ENCODE assay signal across 8 cellular contexts in the genomic region with DNA sequence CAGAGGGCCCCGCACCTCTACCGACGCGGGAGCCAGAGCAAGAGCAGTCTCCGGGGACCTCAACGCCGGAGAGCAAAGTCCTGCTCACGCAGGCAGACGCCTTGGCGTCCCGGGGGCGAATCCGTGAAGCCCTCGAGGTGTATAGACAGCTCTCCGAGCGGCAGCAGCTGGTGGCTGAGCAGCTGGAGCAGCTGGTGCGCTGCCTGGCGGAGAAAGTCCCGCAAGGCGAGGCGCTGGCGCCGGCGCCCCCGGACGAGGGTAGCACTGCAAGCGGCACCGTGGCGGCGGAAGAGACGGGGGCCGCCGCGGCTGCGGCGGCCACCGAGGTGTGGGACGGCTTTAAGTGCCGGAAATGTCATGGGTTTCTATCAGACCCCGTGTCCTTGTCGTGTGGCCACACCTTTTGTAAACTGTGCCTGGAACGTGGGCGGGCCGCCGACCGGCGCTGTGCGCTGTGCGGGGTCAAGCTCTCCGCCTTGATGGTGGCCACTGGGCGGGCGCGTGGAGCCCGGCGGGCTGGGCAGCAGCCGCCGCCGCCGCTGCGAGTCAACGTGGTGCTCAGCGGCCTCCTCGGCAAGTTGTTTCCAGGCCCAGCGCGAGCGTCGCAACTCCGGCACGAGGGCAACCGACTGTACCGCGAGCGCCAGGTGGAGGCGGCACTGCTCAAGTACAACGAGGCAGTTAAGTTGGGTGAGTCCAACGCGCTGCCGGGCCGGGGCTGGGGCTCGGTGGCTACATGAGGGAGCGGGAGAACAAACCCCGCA. TPM values are rescaled to one million over a fixed set of nuclear protein-coding genes. Genes with fewer than 3 reads are reported as not detected.
DNase-seq lines count a peak whose midpoint lies in the region; ATAC-seq, FAIRE-seq and TF ChIP-seq lines count a peak whose summit lies in the region.

No MANE protein-coding gene starts in this region.

- peaks cover 21% of the 10 kb centered on the region for H3K4me1 ChIP-seq in BLaER1
- peaks cover 0 to 22% (median 5%) of the 10 kb centered on the region in 3 donors for H3K4me1 ChIP-seq in gastroesophageal sphincter
- H3K4me1 ChIP-seq in parathyroid adenoma, result no peaks in the 10 kb centered on the region

- H3K4me3 ChIP-seq in BLaER1, result peak overlapping the region; percentile 77
- H3K4me3 ChIP-seq in gastroesophageal sphincter, result peak overlapping the region; percentile 61 to 69
- peak overlapping the region; percentile 53 for H3K4me3 ChIP-seq in parathyroid adenoma (ENCODE audit: low read depth, low read length)

- H3K27ac ChIP-seq in BLaER1, result peak overlapping the region; percentile 87
- H3K27ac ChIP-seq in gastroesophageal sphincter, result peak overlapping the region; percentile 52 to 90 (median 84)
- H3K27ac ChIP-seq in parathyroid adenoma, result no peak overlapping the region

- WGBS in gastroesophageal sphincter (ENCODE audit: low coverage in 1 of 2), 2 donors, result no CpG with 5 or more reads among the region's 82 CpGs

- TF ChIP-seq CTCF in gastroesophageal sphincter (IDR thresholded peaks at IDR 0.05) (no peak), parathyroid adenoma (IDR thresholded peaks at IDR 0.05) (no peak)

- H4K20me1 ChIP-seq in BLaER1, result peaks cover 19% of the 10 kb centered on the region

- H3K27me3 ChIP-seq in BLaER1 (peaks cover 13% of the 10 kb centered on the region), gastroesophageal sphincter (no peaks in the 10 kb centered on the region), parathyroid adenoma (ENCODE audit: control insufficient read depth, insufficient read depth, low read length) (no peaks in the 10 kb centered on the region)

- peak overlapping the region; percentile 70 for H3K4me2 ChIP-seq in BLaER1
- peak overlapping the region; percentile 68 for H3K4me2 ChIP-seq in parathyroid adenoma (ENCODE audit: low read length)

- H3K9me3 ChIP-seq in BLaER1, result peaks cover 28% of the 10 kb centered on the region
- no peaks in the 10 kb centered on the region for H3K9me3 ChIP-seq in gastroesophageal sphincter
- no peaks in the 10 kb centered on the region for H3K9me3 ChIP-seq in parathyroid adenoma (ENCODE audit: control insufficient read depth, low read length)

- H3K27ac Mint-ChIP-seq in activated T-helper 17 cell treated with anti-CD3 and anti-CD28 coated beads, Interleukin-2, amount 50 U/mL, for 72 hours, result peak overlapping the region; percentile 91

- H3K27me3 Mint-ChIP-seq in activated T-helper 17 cell treated with anti-CD3 and anti-CD28 coated beads, Interleukin-2, amount 50 U/mL, for 72 hours, result peaks cover 5% of the 10 kb centered on the region

- peak overlapping the region; percentile 95 for H3K4me3 Mint-ChIP-seq in activated T-helper 17 cell treated with anti-CD3 and anti-CD28 coated beads, Interleukin-2, amount 50 U/mL, for 72 hours

- H3K9me3 Mint-ChIP-seq in activated T-helper 17 cell treated with anti-CD3 and anti-CD28 coated beads, Interleukin-2, amount 50 U/mL, for 72 hours, result no peaks in the 10 kb centered on the region

- H3K4me1 Mint-ChIP-seq in activated T-helper 17 cell treated with anti-CD3 and anti-CD28 coated beads, Interleukin-2, amount 50 U/mL, for 72 hours, result no peaks in the 10 kb centered on the region

- TF ChIP-seq EP300 in gastroesophageal sphincter (IDR thresholded peaks at IDR 0.05), result no peak

- DNase-seq in NOMO-1 (lab: John Stamatoyannopoulos, UW; ENCODE audit: unreplicated experiment in 2 of 2) (peak; percentile 10 to 28), H54 (ENCODE audit: insufficient read length, low spot score) (no peak)

- peak overlapping the region; percentile 79 for H2AFZ ChIP-seq in parathyroid adenoma

- peaks cover 12% of the 10 kb centered on the region; the same call in 1 of the 2 replicates for H3K36me3 ChIP-seq in BLaER1
- H3K36me3 ChIP-seq in gastroesophageal sphincter, result peaks cover 0 to 12% of the 10 kb centered on the region in 2 donors
- H3K36me3 ChIP-seq in parathyroid adenoma (ENCODE audit: control insufficient read depth, insufficient read depth, low read length), result no peaks in the 10 kb centered on the region

- peaks cover 10% of the 10 kb centered on the region for H3K36me3 Mint-ChIP-seq in activated T-helper 17 cell treated with anti-CD3 and anti-CD28 coated beads, Interleukin-2, amount 50 U/mL, for 72 hours (ENCODE audit: low read depth)

- TF ChIP-seq POLR2A in gastroesophageal sphincter (IDR thresholded peaks at IDR 0.05), result no peak
- no peak for TF ChIP-seq POLR2A in H54 (IDR thresholded peaks at IDR 0.05; ENCODE audit: low read depth, low read length)

- no peaks in the 10 kb centered on the region for H3K79me2 ChIP-seq in parathyroid adenoma

- H3K9ac ChIP-seq in BLaER1 (peak overlapping the region; percentile 85), parathyroid adenoma (no peak overlapping the region)

- no peak for FAIRE-seq in H54 (lab: Jason Lieb, UNC)

- peak; percentile 37 for ATAC-seq in GM21786 (IDR thresholded peaks at IDR 0.05; ENCODE audit: unreplicated experiment)
- ATAC-seq in activated T-helper 17 cell treated with anti-CD3 and anti-CD28 coated beads, Interleukin-2, amount 50 U/mL, for 72 hours (replicated peaks), result peak; percentile 52
- ATAC-seq in gastroesophageal sphincter, result peak; percentile 10
- no peak for ATAC-seq in GM21825 (IDR thresholded peaks at IDR 0.05; ENCODE audit: unreplicated experiment)

RNA-seq across cellular contexts. Expression of a gene that starts 0.7 kb away (rescaled TPM):
- total RNA-seq in activated T-helper 17 cell treated with anti-CD3 and anti-CD28 coated beads, Interleukin-2, amount 50 U/mL, for 72 hours, result 1 to 10 TPM; 3.7 to 7.6 TPM
- 10 to 100 TPM; 15.4 to 24.1 (median 17.7) TPM for total RNA-seq in gastroesophageal sphincter
